In genomic region chr4:117983541-117984451, GRCh38 we compare ENCODE assay signal across 16 cellular contexts. TPM values are rescaled to one million over a fixed set of nuclear protein-coding genes. Genes with fewer than 3 reads are reported as not detected.
A peak's percentile ranks its signal among the peaks of the same experiment; 100 is the strongest.
DNase-seq lines count a peak whose midpoint lies in the region; ATAC-seq, FAIRE-seq and TF ChIP-seq lines count a peak whose summit lies in the region.
"Had no signal": no experiment of that assay in that cellular context is flagged by ENCODE, and none has a peak within 500 bp of the region (broad histone marks: within the 10 kb centered on the region; RNA-seq: fewer than 3 reads in every experiment).

No MANE protein-coding gene starts in this region.

- no peaks in the 10 kb centered on the region for H3K4me1 Mint-ChIP-seq in mesothelial cell of epicardium

- no peak overlapping the region for H3K9ac ChIP-seq in mammary epithelial cell (ENCODE audit: insufficient read depth, low read length)
- H3K9ac ChIP-seq: parathyroid adenoma had no signal

- BruUV-seq in mammary epithelial cell (replicated peaks; lab: Mats Ljungman, UMichigan), result no TSS peak

- 63% methylated on average over 6 of the region's 6 CpGs for WGBS in mammary epithelial cell (ENCODE audit: low coverage, missing lambda C conversion rate)

- H3K9me3 ChIP-seq in mammary epithelial cell (replicated peaks; ENCODE audit: insufficient read depth, low read length), result no peaks in the 10 kb centered on the region

- no peaks in the 10 kb centered on the region for H4K20me1 ChIP-seq in mammary epithelial cell (ENCODE audit: insufficient read depth, low read length)

- dilution Hi-C loops in mammary epithelial cell (cut with HindIII; ENCODE audit: low sequenced_read_pairs), result no loop called here

- DNase-seq in SIG-M5 treated with dmso at 0.1 percent for 504 hours (lab: John Stamatoyannopoulos, UW; ENCODE audit: unreplicated experiment) (peak; percentile 68), SIG-M5 (lab: John Stamatoyannopoulos, UW) (no peak), OCI-M2 (lab: John Stamatoyannopoulos, UW; ENCODE audit: unreplicated experiment) (peak; percentile 49), mammary epithelial cell (peak; percentile 37), urothelium cell line (ENCODE audit: low spot score) (peak; percentile 40), NCI-H1694 treated with DMSO at 0.1 percent for 48 hours (lab: John Stamatoyannopoulos, UW) (no peak), mesothelial cell of epicardium (ENCODE audit: low spot score in 2 of 2, unreplicated experiment in 2 of 2) (no peak)
- DNase-seq: cerebellar nuclear complex, midbrain, NCI-H1105 treated with DMSO at 0.1 percent for 48 hours, NCI-H82 had no signal

- in situ Hi-C loops in mammary epithelial cell (cut with MboI; ENCODE audit: low sequenced_read_pairs in 2 of 2), result no loop called here

- CTCF ChIA-PET in mammary epithelial cell (lab: Charles Lee; ENCODE audit: low non-redundant PET), result no interaction called here

- H3K27ac Mint-ChIP-seq in mesothelial cell of epicardium, result no peak overlapping the region
- H3K27ac Mint-ChIP-seq: type B pancreatic cell had no signal

- no peak for ATAC-seq in HG03342 (IDR thresholded peaks at IDR 0.05; ENCODE audit: unreplicated experiment)

- TF ChIP-seq CTCF in mammary epithelial cell (conservative IDR thresholded peaks at IDR 0.05 in 1 of 2, IDR thresholded peaks at IDR 0.05 in 1 of 2; ENCODE audit: extremely low read depth in 1 of 2, insufficient read depth in 1 of 2, low read depth in 1 of 2, low read length in 2 of 2) (no peak), mesothelial cell of epicardium (IDR thresholded peaks at IDR 0.05; ENCODE audit: unreplicated experiment) (no peak)

- H3K36me3 Mint-ChIP-seq in mesothelial cell of epicardium, result no peaks in the 10 kb centered on the region
- H3K36me3 Mint-ChIP-seq: type B pancreatic cell had no signal

- H3K9me3 Mint-ChIP-seq in mesothelial cell of epicardium, result peaks cover 31% of the 10 kb centered on the region
- H3K9me3 Mint-ChIP-seq: type B pancreatic cell had no signal

- intact Hi-C loops in mammary epithelial cell (cut with micrococcal nuclease), result no loop called here

- H3K4me1 ChIP-seq in mammary epithelial cell (ENCODE audit: insufficient read depth, low read length), result no peaks in the 10 kb centered on the region
- H3K4me1 ChIP-seq: esophagus muscularis mucosa, parathyroid adenoma had no signal

- no peak overlapping the region for H3K4me3 Mint-ChIP-seq in mesothelial cell of epicardium
- H3K4me3 Mint-ChIP-seq: type B pancreatic cell had no signal

- no peak overlapping the region for H2AFZ ChIP-seq in mammary epithelial cell (ENCODE audit: low read depth, low read length)
- H2AFZ ChIP-seq: parathyroid adenoma had no signal

- H3K79me2 ChIP-seq in mammary epithelial cell (ENCODE audit: insufficient read depth, low read length), result no peaks in the 10 kb centered on the region
- H3K79me2 ChIP-seq: parathyroid adenoma had no signal

- FAIRE-seq in urothelium cell line (lab: Jason Lieb, UNC), result no peak
- FAIRE-seq: A204.1 had no signal

- H3K4me3 ChIP-seq in mammary epithelial cell (replicated peaks in 1 of 3; ENCODE audit: insufficient read depth in 1 of 3, low read depth in 2 of 3, low read length in 3 of 3), result no peak overlapping the region
- H3K4me3 ChIP-seq: esophagus muscularis mucosa had no signal

- H3K36me3 ChIP-seq in mammary epithelial cell (ENCODE audit: insufficient read depth, low read length), result no peaks in the 10 kb centered on the region
- H3K36me3 ChIP-seq: esophagus muscularis mucosa had no signal

- no peaks in the 10 kb centered on the region for H3K27me3 Mint-ChIP-seq in mesothelial cell of epicardium (ENCODE audit: low read depth)
- H3K27me3 Mint-ChIP-seq: type B pancreatic cell had no signal

- H3K27me3 ChIP-seq in mammary epithelial cell (ENCODE audit: insufficient read depth, low read length), result peaks cover 8% of the 10 kb centered on the region
- H3K27me3 ChIP-seq: esophagus muscularis mucosa had no signal

- no peak overlapping the region for H3K4me2 ChIP-seq in mammary epithelial cell (ENCODE audit: insufficient read depth, low read depth, low read length)

- no peak overlapping the region for H3K27ac ChIP-seq in mammary epithelial cell (ENCODE audit: insufficient read depth, low read depth, low read length)
- H3K27ac ChIP-seq: esophagus muscularis mucosa, parathyroid adenoma had no signal

RNA-seq across cellular contexts. Expression of gene NDST3, which starts 50.5 kb away (rescaled TPM):
- total RNA-seq in mammary epithelial cell, result not detected
- polyA plus RNA-seq in mammary epithelial cell, result not detected
- not detected for polyA minus RNA-seq in mammary epithelial cell
- total RNA-seq in mesothelial cell of epicardium, result 4.7 to 5.4 TPM (median 5.1 TPM) in 3 replicates

Comparison
In these comparisons a context has a peak if more than half of its experiments do, and no peak if none do; other contexts are left out.
1. DNase-seq: peak in SIG-M5 treated with dmso at 0.1 percent for 504 hours (single experiment), OCI-M2 (single experiment), mammary epithelial cell (single experiment) and urothelium cell line (single experiment); none in SIG-M5 (single experiment), NCI-H1694 treated with DMSO at 0.1 percent for 48 hours (single experiment) and mesothelial cell of epicardium (0 of 2).